Comparison of ENCODE assay signal across 8 cellular contexts in the genomic region with DNA sequence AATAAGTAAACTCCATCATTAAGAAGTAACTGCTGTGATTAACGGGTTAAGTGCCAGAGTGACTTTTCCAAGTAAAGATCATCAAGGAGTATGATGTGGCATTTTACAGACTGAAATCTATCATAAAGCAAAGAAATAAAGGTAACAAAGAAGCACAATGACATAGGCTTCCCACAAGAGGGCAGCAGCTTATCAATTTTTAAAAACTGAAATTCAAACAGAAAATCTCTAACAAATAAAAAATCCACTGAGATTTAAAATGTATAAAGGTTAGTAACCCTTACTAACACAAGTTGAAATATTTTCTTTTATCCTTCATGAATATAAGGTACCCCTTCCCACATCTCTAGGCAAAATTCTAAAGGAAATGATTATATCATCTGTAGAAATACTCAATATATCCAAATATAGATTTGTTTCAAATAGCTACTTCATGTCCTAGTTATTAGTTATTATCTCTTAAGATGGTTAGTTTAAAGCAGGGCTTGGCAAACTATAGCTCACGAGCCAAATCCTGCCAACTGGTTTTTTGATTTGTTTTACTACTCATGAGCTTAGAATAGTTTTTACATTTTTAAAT. TPM values are rescaled to one million over a fixed set of nuclear protein-coding genes. Genes with fewer than 3 reads are reported as not detected.
DNase-seq lines count a peak whose midpoint lies in the region; ATAC-seq, FAIRE-seq and TF ChIP-seq lines count a peak whose summit lies in the region.

No MANE protein-coding gene starts in this region.

- no peaks in the 10 kb centered on the region for H3K27me3 ChIP-seq in A673 (replicated peaks; ENCODE audit: insufficient read depth, low read depth, low read length, poor library complexity)
- no peaks in the 10 kb centered on the region for H3K27me3 ChIP-seq in adipocyte (replicated peaks; ENCODE audit: control insufficient read depth, insufficient read depth, low read length)
- H3K27me3 ChIP-seq in transverse colon: no peaks in the 10 kb centered on the region

- peak; percentile 49 for DNase-seq in A673 (ENCODE audit: low spot score)
- DNase-seq in DMS53 treated with DMSO at 0.1 percent for 48 hours (lab: John Stamatoyannopoulos, UW; ENCODE audit: unreplicated experiment): peak; percentile 67
- DNase-seq in NCI-H1417 treated with DMSO at 0.1 percent for 48 hours (lab: John Stamatoyannopoulos, UW): peak; percentile 31
- peak; percentile 77 for DNase-seq in adipocyte (ENCODE audit: low read depth)
- DNase-seq in transverse colon: no peak

- H3K4me3 ChIP-seq in A673 (ENCODE audit: low read depth, low read length, poor library complexity, severe bottlenecking) (no peak overlapping the region), adipocyte (ENCODE audit: low read length) (no peak overlapping the region), transverse colon (no peak overlapping the region)

- no peak for TF ChIP-seq POLR2A in transverse colon (IDR thresholded peaks at IDR 0.05)

- peak; percentile 83 for TF ChIP-seq CTCF in A673 (conservative IDR thresholded peaks at IDR 0.05; ENCODE audit: low read depth, low read length)
- TF ChIP-seq CTCF in transverse colon (IDR thresholded peaks at IDR 0.05): peak; percentile 72 to 85 (median 78)

- FAIRE-seq in islet of Langerhans (lab: Jason Lieb, UNC): peak; percentile 96

- CTCF ChIA-PET in A673 (lab: Charles Lee): interaction anchor here (0.7 to 2.3 kb wide), 3 partner anchors 29 to 628 kb away, joined by 3 to 14 read pairs (median 13); partner anchors contain the start of gene FAM3C

- in situ Hi-C loops in transverse colon (cut with MboI; ENCODE audit: low pct_ligation_motif_present in 1 of 4, low pct_unique_long_range_greater_than_20kb in 1 of 4, low sequenced_read_pairs in 3 of 4): loop anchor here in 3 of 4 donors (5.0 to 25.0 kb wide), 3 partner anchors 175 to 620 kb away; no protein-coding TSS in a partner anchor

- TF ChIP-seq EP300 in transverse colon (IDR thresholded peaks at IDR 0.05; ENCODE audit: low read depth): no peak

- H3K27ac ChIP-seq in A673 (ENCODE audit: low read depth, low read length, poor library complexity, severe bottlenecking): no peak overlapping the region
- no peak overlapping the region for H3K27ac ChIP-seq in transverse colon

- no TSS peak for BruUV-seq in A673 (replicated peaks; lab: Mats Ljungman, UMichigan)

- intact Hi-C loops in A673 (cut with micrococcal nuclease; ENCODE audit: unreplicated experiment) (loop anchor here (1.0 to 5.0 kb wide), 3 partner anchors 180 to 628 kb away; no protein-coding TSS in a partner anchor), transverse colon (cut with DNase I; ENCODE audit: low total_unique reads) (loop anchor here (5.0 kb wide), 1 partner anchor 185 kb away; no protein-coding TSS in a partner anchor)

- H3K4me1 ChIP-seq in A673 (ENCODE audit: insufficient read depth, low read length, poor library complexity, severe bottlenecking) (peaks cover 25% of the 10 kb centered on the region), adipocyte (ENCODE audit: control insufficient read depth, insufficient read depth, low read length) (peaks cover 11% of the 10 kb centered on the region), transverse colon (peaks cover 0 to 18% (median 5%) of the 10 kb centered on the region in 4 donors)

- ATAC-seq in GM19467 (IDR thresholded peaks at IDR 0.05; ENCODE audit: unreplicated experiment) (no peak), GM18519 (IDR thresholded peaks at IDR 0.05; ENCODE audit: low FRiP score, unreplicated experiment) (no peak)

- H3K36me3 ChIP-seq in A673 (ENCODE audit: insufficient read depth, low read length, poor library complexity, severe bottlenecking) (peaks cover 9% of the 10 kb centered on the region), adipocyte (ENCODE audit: control insufficient read depth, insufficient read depth, low read length, severe bottlenecking) (peaks cover 80% of the 10 kb centered on the region), transverse colon (peaks cover 0 to 9% (median 2%) of the 10 kb centered on the region in 4 donors)

- WGBS in transverse colon (ENCODE audit: low coverage in 1 of 2), 2 donors: 33 to 43% methylated on average over 2 of the region's 2 CpGs

- H3K9ac ChIP-seq in adipocyte (ENCODE audit: low read length): peak overlapping the region; percentile 46

- no peaks in the 10 kb centered on the region for H3K9me3 ChIP-seq in A673 (ENCODE audit: low read depth, low read length, poor library complexity, severe bottlenecking)
- no peaks in the 10 kb centered on the region for H3K9me3 ChIP-seq in adipocyte (ENCODE audit: control insufficient read depth, low read length)
- no peaks in the 10 kb centered on the region for H3K9me3 ChIP-seq in transverse colon

- POLR2A ChIA-PET in A673 (lab: Charles Lee; ENCODE audit: low non-redundant PET): no interaction called here

RNA-seq across cellular contexts. Expression of gene FAM3C, which starts 29.2 kb away (rescaled TPM):
- total RNA-seq in A673 (2021): 28.0 and 33.0 TPM in 2 replicates
- 10 to 100 TPM in 3 of 4 donors, 1 to 10 TPM in 1; 9.0 to 48.9 (median 33.6) TPM for total RNA-seq in transverse colon

RNA-seq across cellular contexts. Expression of gene WNT16, which starts 38.1 kb away (rescaled TPM):
- total RNA-seq in A673 (2021) (not detected in 2 replicates), transverse colon (under 1 TPM in 1 of 4 donors, not detected in 3; 0.32 TPM)
